In genomic region chr20:63177134-63177784, GRCh38 we compare ENCODE assay signal across 10 cellular contexts. TPM values are rescaled to one million over a fixed set of nuclear protein-coding genes. Genes with fewer than 3 reads are reported as not detected.
DNase-seq lines count a peak whose midpoint lies in the region; ATAC-seq and TF ChIP-seq lines count a peak whose summit lies in the region.
"Had no signal": no experiment of that assay in that cellular context is flagged by ENCODE, and none has a peak within 500 bp of the region (broad histone marks: within the 10 kb centered on the region; RNA-seq: fewer than 3 reads in every experiment).

No MANE protein-coding gene starts in this region.

- TF ChIP-seq RAD21 in neural cell (conservative IDR thresholded peaks at IDR 0.05), result peak; percentile 42

- H3K27ac Mint-ChIP-seq in H9 (no peak overlapping the region), brain (peak overlapping the region in 1 of 5 experiments; percentile 11), immature natural killer cell (no peak overlapping the region)

- H2BK12ac ChIP-seq in H9 (ENCODE audit: insufficient read length, low read depth, low read length), result no peak overlapping the region

- H2AK5ac ChIP-seq in H9 (ENCODE audit: insufficient read length, low read length), result no peak overlapping the region

- H3K27ac ChIP-seq in BLaER1, result no peak overlapping the region
- no peak overlapping the region for H3K27ac ChIP-seq in H9 (ENCODE audit: insufficient read length, low read depth, low read length)
- H3K27ac ChIP-seq in neural cell (ENCODE audit: low read length), result peak overlapping the region; percentile 90

- H3K36me3 ChIP-seq in BLaER1 (no peaks in the 10 kb centered on the region), neural cell (ENCODE audit: insufficient read depth, low read length) (no peaks in the 10 kb centered on the region)

- peaks cover 64% of the 10 kb centered on the region for H3K27me3 Mint-ChIP-seq in H9 (ENCODE audit: low read depth)
- H3K27me3 Mint-ChIP-seq in brain, result peaks cover 35% of the 10 kb centered on the region
- peaks cover 9 to 14% (median 11%) of the 10 kb centered on the region in 3 donors for H3K27me3 Mint-ChIP-seq in immature natural killer cell (ENCODE audit: low read depth in 3 of 3)

- H3K56ac ChIP-seq in H9 (ENCODE audit: insufficient read length, low read depth, low read length), result no peak overlapping the region

- H3K4me3 Mint-ChIP-seq in H9 (peak overlapping the region; percentile 78 to 89), brain (peak overlapping the region in 4 of 5 experiments; percentile 80 to 94 (median 86)), immature natural killer cell (peak overlapping the region in 2 of 5 donors; percentile 29 to 40)

- WGBS in H9 (ENCODE audit: extremely low coverage, insufficient read length, low lambda C conversion rate), result no CpG with 5 or more reads among the region's 96 CpGs

- TF ChIP-seq EP300 in neural cell (conservative IDR thresholded peaks at IDR 0.05; ENCODE audit: poor library complexity, severe bottlenecking), result peak; percentile 74

- DNase-seq in H9 (no peak), globus pallidus (ENCODE audit: low spot score) (no peak), immature natural killer cell (no peak)
- DNase-seq in activated effector memory CD4-positive, alpha-beta T cell treated with anti-CD3 and anti-CD28 coated beads, Interleukin-2, amount 50 U/mL, for 16 hours, result no peak
- DNase-seq: activated effector memory CD4-positive, alpha-beta T cell treated with Interleukin-2 at 50 U/mL for 16 hours had no signal

- H3K9me3 Mint-ChIP-seq in H9 (no peaks in the 10 kb centered on the region), brain (peaks cover 0 to 5% (median 0%) of the 10 kb centered on the region in 5 experiments), immature natural killer cell (no peaks in the 10 kb centered on the region)

- H3T11ph ChIP-seq in H9 (ENCODE audit: low read length), result no peak overlapping the region

- no peak overlapping the region for H4K5ac ChIP-seq in H9 (ENCODE audit: insufficient read length, low read depth, low read length)

- H2AFZ ChIP-seq in H9 (ENCODE audit: low read length) (no peak overlapping the region), neural cell (ENCODE audit: low read depth, low read length) (no peak overlapping the region)

- no peak overlapping the region for H2BK120ac ChIP-seq in H9 (ENCODE audit: low read depth, low read length, poor library complexity, severe bottlenecking)

- no peaks in the 10 kb centered on the region for H3K9me2 ChIP-seq in neural cell (ENCODE audit: insufficient read depth, low read length)

- no peaks in the 10 kb centered on the region for H3K79me2 ChIP-seq in H9 (ENCODE audit: insufficient read depth, low read length)
- H3K79me2 ChIP-seq in neural cell (replicated peaks; ENCODE audit: insufficient read depth, low read length), result peaks cover 24% of the 10 kb centered on the region

- H3K4ac ChIP-seq in H9 (ENCODE audit: low read depth, low read length), result no peak overlapping the region

- H3K36me3 Mint-ChIP-seq in H9 (ENCODE audit: insufficient read depth in 1 of 3, low read depth in 3 of 3) (peaks cover 0 to 1% (median 0%) of the 10 kb centered on the region in 3 experiments; a peak in 2 of 7 replicates), brain (no peaks in the 10 kb centered on the region), immature natural killer cell (no peaks in the 10 kb centered on the region)

- H2BK15ac ChIP-seq in H9 (ENCODE audit: low read depth, low read length), result no peak overlapping the region

- peaks cover 72% of the 10 kb centered on the region for H3K27me3 ChIP-seq in BLaER1
- peaks cover 27% of the 10 kb centered on the region; the same call in 1 of the 2 replicates for H3K27me3 ChIP-seq in H9 (ENCODE audit: insufficient read depth, low read length)
- H3K27me3 ChIP-seq in neural cell (ENCODE audit: insufficient read depth, low read depth, low read length), result peaks cover 16% of the 10 kb centered on the region

- H4K8ac ChIP-seq in H9 (replicated peaks; ENCODE audit: insufficient read length, low read depth, low read length), result no peak overlapping the region

- peaks cover 6% of the 10 kb centered on the region for H3K23me2 ChIP-seq in H9 (ENCODE audit: insufficient read length, low read depth, low read length, poor library complexity, severe bottlenecking)

- no peak overlapping the region for H2BK20ac ChIP-seq in H9 (ENCODE audit: low read depth, low read length, poor library complexity, severe bottlenecking)

- H3K9me3 ChIP-seq in BLaER1, result no peaks in the 10 kb centered on the region
- no peaks in the 10 kb centered on the region for H3K9me3 ChIP-seq in H9 (ENCODE audit: control insufficient read depth, low read depth, low read length)
- H3K9me3 ChIP-seq in neural cell (ENCODE audit: low read length), result no peaks in the 10 kb centered on the region

- no peak overlapping the region for H3K23ac ChIP-seq in H9 (ENCODE audit: insufficient read length, low read depth, low read length)

- no peak overlapping the region for H4K91ac ChIP-seq in H9 (ENCODE audit: insufficient read length, low read depth, low read length)

- H3K9ac ChIP-seq in BLaER1 (no peak overlapping the region), H9 (ENCODE audit: extremely low read depth, insufficient read length, low read length) (no peak overlapping the region), neural cell (ENCODE audit: low read length) (peak overlapping the region; percentile 97)

- peaks cover 89% of the 10 kb centered on the region for H3K4me1 ChIP-seq in BLaER1
- no peaks in the 10 kb centered on the region for H3K4me1 ChIP-seq in H9 (ENCODE audit: insufficient read depth, low read length)

- H4K20me1 ChIP-seq in BLaER1 (peaks cover 50% of the 10 kb centered on the region), H9 (ENCODE audit: control insufficient read depth, insufficient read depth, insufficient read length) (no peaks in the 10 kb centered on the region), neural cell (ENCODE audit: insufficient read depth) (peaks cover 22% of the 10 kb centered on the region)

- H3K4me3 ChIP-seq in BLaER1 (peak overlapping the region; percentile 63), neural cell (ENCODE audit: low read length) (peak overlapping the region; percentile 99)

- no peaks in the 10 kb centered on the region for H3K79me1 ChIP-seq in H9 (ENCODE audit: insufficient read depth, low read depth, low read length, poor library complexity, severe bottlenecking)

- no peak overlapping the region for H3K18ac ChIP-seq in H9 (ENCODE audit: insufficient read length, low read depth, low read length)

- peak; percentile 24 for TF ChIP-seq CTCF in H9 (conservative IDR thresholded peaks at IDR 0.05)
- TF ChIP-seq CTCF in brain (conservative IDR thresholded peaks at IDR 0.05), result peak in 1 of 2 experiments; percentile 37
- peak; percentile 88 for TF ChIP-seq CTCF in neural cell (IDR thresholded peaks at IDR 0.05; ENCODE audit: poor library complexity, severe bottlenecking)

- no peak overlapping the region for H2BK5ac ChIP-seq in H9 (ENCODE audit: insufficient read length, low read length)

- H3K4me1 Mint-ChIP-seq in H9, result peaks cover 16 to 36% of the 10 kb centered on the region in 2 experiments
- peaks cover 54% of the 10 kb centered on the region for H3K4me1 Mint-ChIP-seq in brain
- H3K4me1 Mint-ChIP-seq in immature natural killer cell, result peaks cover 0 to 12% of the 10 kb centered on the region in 2 donors

- no peak overlapping the region for H3K14ac ChIP-seq in H9 (ENCODE audit: insufficient read depth, low read length)

- ATAC-seq in GM21526 (IDR thresholded peaks at IDR 0.05; ENCODE audit: low FRiP score, unreplicated experiment), result no peak
- ATAC-seq: naive thymus-derived CD8-positive, alpha-beta T cell had no signal

- H3F3A ChIP-seq in neural cell (ENCODE audit: insufficient read depth, low read length, poor library complexity, severe bottlenecking), result peaks cover 9% of the 10 kb centered on the region

- H3K4me2 ChIP-seq in BLaER1 (peak overlapping the region; percentile 97), H9 (ENCODE audit: insufficient read depth, insufficient read length, low read length) (peak overlapping the region; percentile 44), neural cell (ENCODE audit: low read length) (no peak overlapping the region)

TF ChIP-seq in neural cell, 6 proteins besides CTCF, POLR2A, EP300 and RAD21:
- TF ChIP-seq SMC3 (conservative IDR thresholded peaks at IDR 0.05; ENCODE audit: poor library complexity) (peak; percentile 22), EZH2 (IDR thresholded peaks at IDR 0.05; ENCODE audit: borderline replicate concordance, insufficient read depth, low read length, poor library complexity, severe bottlenecking) (no peak), MXI1 (conservative IDR thresholded peaks at IDR 0.05; ENCODE audit: poor library complexity, severe bottlenecking) (peak; percentile 57), POLR2AphosphoS5 (IDR thresholded peaks at IDR 0.05) (peak; percentile 83), TAF1 (IDR thresholded peaks at IDR 0.05; ENCODE audit: low read depth) (no peak)

RNA-seq across cellular contexts. Expression of gene YTHDF1, which starts 38.7 kb away (rescaled TPM):
- total RNA-seq in H9 (2021), result 85.4 TPM in 2 replicates
- polyA plus RNA-seq in brain (ENCODE audit: insufficient read depth, low read depth, low replicate concordance) (41.3 TPM), neural cell (36.9 and 38.2 TPM in 2 replicates), immature natural killer cell (10 to 100 TPM; 22.6 to 30.7 (median 24.1) TPM)
- 30.9 and 33.9 TPM in 2 replicates for polyA minus RNA-seq in neural cell

RNA-seq across cellular contexts. Expression of gene BIRC7, which starts 58.4 kb away (rescaled TPM):
- total RNA-seq in H9 (2021), result 0.31 TPM in 1 of 2 replicates, not detected in the other
- polyA plus RNA-seq in brain (ENCODE audit: insufficient read depth, low read depth, low replicate concordance) (not detected), neural cell (not detected in 2 replicates), immature natural killer cell (not detected)
- not detected in 2 replicates for polyA minus RNA-seq in neural cell
- total RNA-seq: naive thymus-derived CD8-positive, alpha-beta T cell had no signal
